In genomic region chr2:1680222-1681016, GRCh38 we compare ENCODE assay signal across 21 cellular contexts.
DNase-seq lines count a peak whose midpoint lies in the region; ATAC-seq and TF ChIP-seq lines count a peak whose summit lies in the region.
"Had no signal": no experiment of that assay in that cellular context is flagged by ENCODE, and none has a peak within 500 bp of the region (broad histone marks: within the 10 kb centered on the region; RNA-seq: fewer than 3 reads in every experiment).

No MANE protein-coding gene starts in this region.

- in situ Hi-C loops in Panc1 (cut with HindIII; ENCODE audit: low pct_unique_long_range_greater_than_20kb, low sequenced_read_pairs) = no loop called here

- no peak overlapping the region for H3K18ac ChIP-seq in trophoblast cell (ENCODE audit: low read length)

- no peak overlapping the region for H3K27ac ChIP-seq in DND-41 (ENCODE audit: low read length)
- H3K27ac ChIP-seq in Panc1 (ENCODE audit: low read length) = peak overlapping the region; percentile 32
- H3K27ac ChIP-seq in lower lobe of right lung = no peak overlapping the region
- H3K27ac ChIP-seq in trophoblast cell (ENCODE audit: low read depth, low read length) = no peak overlapping the region
- H3K27ac ChIP-seq: Peyer's patch, SJCRH30 had no signal

- no peak overlapping the region for H4K12ac ChIP-seq in trophoblast cell (ENCODE audit: low read depth, low read length)

- WGBS in trophoblast cell (ENCODE audit: extremely low coverage, insufficient coverage, insufficient read length) = no CpG with 5 or more reads among the region's 33 CpGs

- no peaks in the 10 kb centered on the region for H3K79me1 ChIP-seq in trophoblast cell (ENCODE audit: low read length)

- H2BK120ac ChIP-seq in trophoblast cell (ENCODE audit: insufficient read depth, low read length, poor library complexity) = no peak overlapping the region

- no peak overlapping the region for H4K8ac ChIP-seq in trophoblast cell (ENCODE audit: low read depth, low read length)

- no peaks in the 10 kb centered on the region for H3K4me1 ChIP-seq in DND-41 (ENCODE audit: insufficient read depth, low read length)
- peaks cover 15% of the 10 kb centered on the region for H3K4me1 ChIP-seq in Panc1 (ENCODE audit: control insufficient read depth, insufficient read depth, low read length)
- peaks cover 5% of the 10 kb centered on the region for H3K4me1 ChIP-seq in lower lobe of right lung
- peaks cover 2% of the 10 kb centered on the region in 2 experiments for H3K4me1 ChIP-seq in trophoblast cell (ENCODE audit: control insufficient read depth in 1 of 2, insufficient read depth in 2 of 2, low read length in 2 of 2)
- H3K4me1 ChIP-seq: Caco-2, HAP-1, Peyer's patch had no signal

- CTCF ChIA-PET in Panc1 (lab: Charles Lee) = no interaction called here

- no peak overlapping the region for H3K23ac ChIP-seq in trophoblast cell (ENCODE audit: low read length)

- intact Hi-C loops in Panc1 (cut with micrococcal nuclease; ENCODE audit: unreplicated experiment) = no loop called here
- intact Hi-C loops in lower lobe of right lung (cut with DNase I) = no loop called here

- H3K4ac ChIP-seq in trophoblast cell (ENCODE audit: low read depth, low read length) = no peak overlapping the region

- H3K14ac ChIP-seq in trophoblast cell (ENCODE audit: low read length) = no peak overlapping the region

- no peaks in the 10 kb centered on the region; the same call in 1 of the 2 replicates for H4K20me1 ChIP-seq in DND-41 (ENCODE audit: insufficient read depth, low read length)

- H3K9me3 ChIP-seq in DND-41 (ENCODE audit: insufficient read depth, low read length, severe bottlenecking) (no peaks in the 10 kb centered on the region), Panc1 (ENCODE audit: control insufficient read depth, insufficient read depth, low read depth, low read length) (no peaks in the 10 kb centered on the region), lower lobe of right lung (no peaks in the 10 kb centered on the region), trophoblast cell (ENCODE audit: insufficient read depth, low read depth, low read length) (peaks cover 7% of the 10 kb centered on the region)
- H3K9me3 ChIP-seq: Caco-2, HAP-1, MG63, Peyer's patch, SJCRH30 had no signal

- no peak overlapping the region for H2BK12ac ChIP-seq in trophoblast cell (ENCODE audit: low read length)

- H3K4me3 ChIP-seq in DND-41 (ENCODE audit: low read depth in 1 of 2, low read length in 2 of 2) = no peak overlapping the region
- H3K4me3 ChIP-seq in Panc1 (ENCODE audit: low read depth in 2 of 2, low read length in 2 of 2) = no peak overlapping the region
- H3K4me3 ChIP-seq in lower lobe of right lung = no peak overlapping the region
- H3K4me3 ChIP-seq in trophoblast cell (ENCODE audit: low read depth, low read length) = peak overlapping the region; percentile 30
- H3K4me3 ChIP-seq: GM12878, HAP-1, MG63, Peyer's patch, SJCRH30 had no signal

- no peak overlapping the region for H3K4me2 ChIP-seq in DND-41 (ENCODE audit: insufficient read depth, low read length)
- no peak overlapping the region for H3K4me2 ChIP-seq in trophoblast cell (ENCODE audit: low read length)

- H3K27me3 ChIP-seq in DND-41 (ENCODE audit: insufficient read depth, low read length, poor library complexity) (peaks cover 10% of the 10 kb centered on the region), Panc1 (ENCODE audit: control insufficient read depth, insufficient read depth, low read length) (no peaks in the 10 kb centered on the region), lower lobe of right lung (ENCODE audit: low read depth) (no peaks in the 10 kb centered on the region), trophoblast cell (ENCODE audit: insufficient read depth, low read length) (no peaks in the 10 kb centered on the region)
- H3K27me3 ChIP-seq: MG63, Peyer's patch, SJCRH30 had no signal

- H3K9ac ChIP-seq in DND-41 (ENCODE audit: low read depth, low read length) (no peak overlapping the region), trophoblast cell (ENCODE audit: low read length) (no peak overlapping the region)

- ATAC-seq in DND-41 (ENCODE audit: insufficient read depth, low read depth) (peak; percentile 57; the same call in 2 of the 3 replicates), Panc1 (no peak), lower lobe of right lung (no peak)
- ATAC-seq: GM12878 had no signal

- no peak overlapping the region for H2BK5ac ChIP-seq in trophoblast cell (ENCODE audit: low read depth, low read length, poor library complexity)

- no peak overlapping the region for H2AFZ ChIP-seq in DND-41 (ENCODE audit: low read depth, low read length)
- no peak overlapping the region for H2AFZ ChIP-seq in trophoblast cell (ENCODE audit: insufficient read depth, low read length, poor library complexity)

- H2AK5ac ChIP-seq in trophoblast cell (ENCODE audit: low read length) = no peak overlapping the region

- TF ChIP-seq CTCF in DND-41 (IDR thresholded peaks at IDR 0.05; ENCODE audit: borderline replicate concordance, extremely low read depth, low read length, poor library complexity, severe bottlenecking) = no peak
- no peak for TF ChIP-seq CTCF in Panc1 (IDR thresholded peaks at IDR 0.05)
- no peak for TF ChIP-seq CTCF in lower lobe of right lung (IDR thresholded peaks at IDR 0.05)

- DNase-seq in DND-41 (no peak), Panc1 (ENCODE audit: low read depth, low spot score) (no peak), lower lobe of right lung (peak; percentile 35), trophoblast cell (no peak), NCI-H2029 (lab: John Stamatoyannopoulos, UW) (no peak), NCI-H2171 treated with DMSO at 0.1 percent for 48 hours (lab: John Stamatoyannopoulos, UW) (no peak)
- DNase-seq in activated CD4-positive, alpha-beta T cell treated with anti-CD3 and anti-CD28 coated beads for 48 hours = no peak
- no peak for DNase-seq in activated CD4-positive, CD25-positive, alpha-beta regulatory T cell (lab: John Stamatoyannopoulos, UW)
- DNase-seq: Caco-2; CD4-positive, alpha-beta memory T cell; DMS 273 treated with DMSO at 0.1 percent for 48 hours; DMS79 treated with DMSO at 0.1 percent for 48 hours; MG63; NCI-H1417; NCI-H1694 treated with DMSO at 0.1 percent for 48 hours; NCI-H2107; NCI-H510A; Peyer's patch; SJCRH30 had no signal

- H3K79me2 ChIP-seq in DND-41 (ENCODE audit: insufficient read depth, low read length) (no peaks in the 10 kb centered on the region), trophoblast cell (ENCODE audit: control insufficient read depth, insufficient read depth, low read length, poor library complexity) (no peaks in the 10 kb centered on the region)

- H3K36me3 ChIP-seq in DND-41 (ENCODE audit: insufficient read depth, low read length) = no peaks in the 10 kb centered on the region
- H3K36me3 ChIP-seq in Panc1 (ENCODE audit: control insufficient read depth, insufficient read depth, low read length) = no peaks in the 10 kb centered on the region
- peaks cover 34% of the 10 kb centered on the region for H3K36me3 ChIP-seq in lower lobe of right lung
- peaks cover 66 to 70% of the 10 kb centered on the region in 2 experiments for H3K36me3 ChIP-seq in trophoblast cell (ENCODE audit: control insufficient read depth in 1 of 2, insufficient read depth in 2 of 2, low read length in 2 of 2)
- H3K36me3 ChIP-seq: HAP-1 had no signal

- BruUV-seq in Panc1 (replicated peaks; lab: Mats Ljungman, UMichigan) = no TSS peak

- H4K91ac ChIP-seq in trophoblast cell (ENCODE audit: low read depth, low read length) = no peak overlapping the region

- POLR2A ChIA-PET in Panc1 (lab: Charles Lee) = no interaction called here
